Comparison of ENCODE assay signal across 35 cellular contexts in the genomic region with DNA sequence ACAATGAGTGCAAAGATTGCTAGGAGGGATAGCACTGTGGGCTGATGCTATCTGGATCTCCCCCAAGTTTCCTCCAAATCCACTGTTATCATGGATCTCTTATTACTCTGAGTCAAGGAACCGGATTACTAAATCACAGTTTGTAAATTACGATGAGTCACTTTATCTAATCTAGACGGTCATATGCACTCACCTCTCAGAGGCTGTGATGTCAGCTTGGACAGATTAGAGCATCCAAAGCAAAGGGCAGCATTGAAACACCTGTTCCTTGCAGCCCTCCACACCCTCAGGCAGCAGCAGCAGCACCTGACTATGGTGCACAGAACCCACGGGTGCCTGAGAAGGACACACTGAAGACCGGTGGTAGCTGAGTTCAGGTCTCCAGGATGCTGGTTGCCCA. TPM values are rescaled to one million over a fixed set of nuclear protein-coding genes. Genes with fewer than 3 reads are reported as not detected.
DNase-seq lines count a peak whose midpoint lies in the region; ATAC-seq, FAIRE-seq and TF ChIP-seq lines count a peak whose summit lies in the region.
"Had no signal": no experiment of that assay in that cellular context is flagged by ENCODE, and none has a peak within 500 bp of the region (broad histone marks: within the 10 kb centered on the region; RNA-seq: fewer than 3 reads in every experiment).

No MANE protein-coding gene starts in this region.

- no TSS peak for BruUV-seq in HepG2 (replicated peaks; lab: Mats Ljungman, UMichigan)

- peak; percentile 55 for ATAC-seq in activated T-helper 17 cell treated with anti-CD3 and anti-CD28 coated beads, Interleukin-2, amount 50 U/mL, for 72 hours (replicated peaks)
- ATAC-seq in HepG2 (no peak), HG03159 (IDR thresholded peaks at IDR 0.05; ENCODE audit: unreplicated experiment) (no peak)
- ATAC-seq: Panc1, T-cell had no signal

- no peak overlapping the region for H3K27ac Mint-ChIP-seq in activated T-helper 17 cell treated with anti-CD3 and anti-CD28 coated beads, Interleukin-2, amount 50 U/mL, for 72 hours
- H3K27ac Mint-ChIP-seq: activated CD4-positive, alpha-beta memory T cell treated with anti-CD3 and anti-CD28 coated beads for 36 hours; activated naive CD4-positive, alpha-beta T cell treated with anti-CD3 and anti-CD28 coated beads, Interleukin-2, amount 50 U/mL, for 24 hours; activated T-helper 2 cell treated with anti-CD3 and anti-CD28 coated beads, Interferon-gamma antibody, Interleukin-2, Interleukin-4, amounts not matched to agents 10 μg/mL and 5 μg/mL and 100 μg/mL, durations not matched to agents 14 hours and 24 hours and 36 hours; immature natural killer cell; nephron; T-cell had no signal

- intact Hi-C loops in HepG2 (cut with micrococcal nuclease; ENCODE audit: unreplicated experiment) = no loop called here

- no peak for TF ChIP-seq CTCF in HepG2 (CRISPR knock-in tag; IDR thresholded peaks at IDR 0.05)

- no peak for TF ChIP-seq POLR2A in HepG2 (IDR thresholded peaks at IDR 0.05; ENCODE audit: insufficient read depth in 1 of 2, low read depth in 2 of 2, low read length in 2 of 2)

- DNase-seq in GM23248 (peak; percentile 30), M059J (ENCODE audit: low read depth) (peak; percentile 34), HepG2 (ENCODE audit: low spot score) (no peak), AG20443 (ENCODE audit: low spot score) (no peak), NCI-H1417 (lab: John Stamatoyannopoulos, UW) (no peak), retina (no peak)
- DNase-seq: activated CD4-positive, alpha-beta memory T cell treated with anti-CD3 and anti-CD28 coated beads for 36 hours; activated CD4-positive, CD25-positive, alpha-beta regulatory T cell; activated CD8-positive, alpha-beta memory T cell treated with anti-CD3 and anti-CD28 coated beads, Interleukin-2, amount 50 U/mL, for 48 hours; anterior cingulate cortex; Calu3; DMS79 treated with DMSO at 0.1 percent for 48 hours; GF-D8; hypothalamus; immature natural killer cell; MM.1S; NCI-H1417 treated with DMSO at 0.1 percent for 48 hours; NCI-H2029 treated with DMSO at 0.1 percent for 48 hours; NK-92 treated with Interleukin-12 subunit alpha and Interleukin-12 subunit beta, amount 100 ng/mL, for 24 hours; SIG-M5; stimulated activated naive CD4-positive, alpha-beta T cell treated with Interleukin-2 at 50 U/mL for 16 hours; T-cell; testis had no signal

- WGBS in GM23248 (ENCODE audit: low coverage in 1 of 2, low lambda C conversion rate in 2 of 2, missing lambda C conversion rate in 2 of 2), 2 experiments = 50 to 51% methylated on average over 5 of the region's 5 CpGs
- WGBS in HepG2 (ENCODE audit: low lambda C conversion rate) = 95% methylated on average over 5 of the region's 5 CpGs

- no peak overlapping the region for H3K4me2 ChIP-seq in GM23248 (ENCODE audit: unreplicated experiment)
- no peak overlapping the region for H3K4me2 ChIP-seq in HepG2 (ENCODE audit: low read depth, low read length)

- no peak overlapping the region for H2AFZ ChIP-seq in GM23248
- H2AFZ ChIP-seq in HepG2 (ENCODE audit: low read length) = no peak overlapping the region

- H4K20me1 ChIP-seq in GM23248 (ENCODE audit: insufficient read depth) = no peaks in the 10 kb centered on the region
- H4K20me1 ChIP-seq in HepG2 (ENCODE audit: insufficient read depth, low read length) = no peaks in the 10 kb centered on the region

- H3K4me1 Mint-ChIP-seq in activated T-helper 17 cell treated with anti-CD3 and anti-CD28 coated beads, Interleukin-2, amount 50 U/mL, for 72 hours = peaks cover 4% of the 10 kb centered on the region
- H3K4me1 Mint-ChIP-seq: immature natural killer cell had no signal

- TF ChIP-seq EP300 in HepG2 (IDR thresholded peaks at IDR 0.05; ENCODE audit: low read depth in 2 of 2, low read length in 2 of 2) = no peak
- no peak for TF ChIP-seq EP300 in HepG2 (CRISPR knock-in tag; IDR thresholded peaks at IDR 0.05; ENCODE audit: borderline replicate concordance)

- H3K9me3 Mint-ChIP-seq in activated T-helper 17 cell treated with anti-CD3 and anti-CD28 coated beads, Interleukin-2, amount 50 U/mL, for 72 hours = no peaks in the 10 kb centered on the region
- H3K9me3 Mint-ChIP-seq: activated CD4-positive, alpha-beta memory T cell treated with anti-CD3 and anti-CD28 coated beads for 36 hours; activated naive CD4-positive, alpha-beta T cell treated with anti-CD3 and anti-CD28 coated beads, Interleukin-2, amount 50 U/mL, for 24 hours; immature natural killer cell; nephron; T-cell had no signal

- in situ Hi-C loops in GM23248 (cut with MboI) (no loop called here), HepG2 (cut with HindIII; ENCODE audit: extremely low pct_ligation_motif_present, low pct_unique_long_range_greater_than_20kb) (no loop called here)

- H3K27ac ChIP-seq in GM23248 = no peak overlapping the region
- H3K27ac ChIP-seq in HepG2 (ENCODE audit: extremely low read length, insufficient read depth, low read length) = no peak overlapping the region
- H3K27ac ChIP-seq: cardiac muscle cell, testis had no signal

- TF ChIP-seq RAD21 in HepG2 (CRISPR knock-in tag; IDR thresholded peaks at IDR 0.05) = no peak

- H3K4me3 Mint-ChIP-seq in activated T-helper 17 cell treated with anti-CD3 and anti-CD28 coated beads, Interleukin-2, amount 50 U/mL, for 72 hours = no peak overlapping the region
- H3K4me3 Mint-ChIP-seq: activated CD4-positive, alpha-beta memory T cell treated with anti-CD3 and anti-CD28 coated beads for 36 hours; activated naive CD4-positive, alpha-beta T cell treated with anti-CD3 and anti-CD28 coated beads, Interleukin-2, amount 50 U/mL, for 24 hours; immature natural killer cell; nephron; T-cell had no signal

- CTCF ChIA-PET in HepG2 (lab: Yijun Ruan, JAX; ENCODE audit: low intra/inter-chr PET ratio, low total read pairs) = interaction anchor here (0.7 kb wide), 1 partner anchor 109 kb away, joined by 3 read pairs; no protein-coding TSS in a partner anchor

- no peak for FAIRE-seq in HepG2 (lab: Jason Lieb, UNC)
- FAIRE-seq: colon, endothelial cell of umbilical vein had no signal

- POLR2A ChIA-PET in HepG2 (lab: Yijun Ruan, JAX) = interaction anchor here (2.5 kb wide), 1 partner anchor 33 kb away, joined by 5 read pairs; no protein-coding TSS in a partner anchor

- H3K4me3 ChIP-seq in GM23248 = no peak overlapping the region
- no peak overlapping the region for H3K4me3 ChIP-seq in HepG2 (replicated peaks in 1 of 3; ENCODE audit: insufficient read depth in 1 of 3, low read depth in 2 of 3, low read length in 3 of 3)
- H3K4me3 ChIP-seq: cardiac muscle cell, testis had no signal

- H3K27me3 Mint-ChIP-seq in activated T-helper 17 cell treated with anti-CD3 and anti-CD28 coated beads, Interleukin-2, amount 50 U/mL, for 72 hours = no peaks in the 10 kb centered on the region
- H3K27me3 Mint-ChIP-seq: activated naive CD4-positive, alpha-beta T cell treated with anti-CD3 and anti-CD28 coated beads, Interleukin-2, amount 50 U/mL, for 24 hours had no signal

- H3K9me2 ChIP-seq in GM23248 (ENCODE audit: insufficient read depth) = no peaks in the 10 kb centered on the region

- H3K4me1 ChIP-seq in GM23248 (ENCODE audit: insufficient read depth) (no peaks in the 10 kb centered on the region), HepG2 (ENCODE audit: insufficient read depth, low read length) (peaks cover 77% of the 10 kb centered on the region)
- H3K4me1 ChIP-seq: testis had no signal

- H3K36me3 ChIP-seq in GM23248 (ENCODE audit: low read depth) (no peaks in the 10 kb centered on the region), HepG2 (replicated peaks in 1 of 2; ENCODE audit: control insufficient read depth in 1 of 2, insufficient read depth in 2 of 2, low read length in 2 of 2) (no peaks in the 10 kb centered on the region)
- H3K36me3 ChIP-seq: cardiac muscle cell had no signal

- H3K9ac ChIP-seq in GM23248 (no peak overlapping the region), HepG2 (ENCODE audit: insufficient read depth, low read depth, low read length) (no peak overlapping the region)

- H3K9me3 ChIP-seq in GM23248 (ENCODE audit: low read depth) (no peaks in the 10 kb centered on the region), HepG2 (ENCODE audit: low read length) (no peaks in the 10 kb centered on the region)
- H3K9me3 ChIP-seq: testis had no signal

- H3K27me3 ChIP-seq in GM23248 (replicated peaks; ENCODE audit: insufficient read depth) = peaks cover 43% of the 10 kb centered on the region
- no peaks in the 10 kb centered on the region for H3K27me3 ChIP-seq in HepG2 (ENCODE audit: control insufficient read depth in 1 of 2, insufficient read depth in 2 of 2, low read length in 2 of 2)
- H3K27me3 ChIP-seq: cardiac muscle cell, testis had no signal

- no peaks in the 10 kb centered on the region for H3K36me3 Mint-ChIP-seq in activated T-helper 17 cell treated with anti-CD3 and anti-CD28 coated beads, Interleukin-2, amount 50 U/mL, for 72 hours (ENCODE audit: low read depth)
- H3K36me3 Mint-ChIP-seq: activated CD4-positive, alpha-beta memory T cell treated with anti-CD3 and anti-CD28 coated beads for 36 hours; activated naive CD4-positive, alpha-beta T cell treated with anti-CD3 and anti-CD28 coated beads, Interleukin-2, amount 50 U/mL, for 24 hours; immature natural killer cell; T-cell had no signal

- no peaks in the 10 kb centered on the region for H3F3A ChIP-seq in GM23248 (ENCODE audit: insufficient read depth)

- H3K79me2 ChIP-seq in GM23248 (ENCODE audit: insufficient read depth) (no peaks in the 10 kb centered on the region), HepG2 (ENCODE audit: insufficient read depth, low read length) (no peaks in the 10 kb centered on the region)

RNA-seq across cellular contexts. Expression of a gene that starts 14.0 kb away (rescaled TPM):
- 0.11 TPM in 1 of 2 replicates, not detected in the other for total RNA-seq in GM23248 (2014; rRNA removed; shearing (Covaris generic))
- polyA plus RNA-seq in GM23248 (2016; fragmentation: Nextera tagmentation; extraction: Ambion mirVana) (0.09 and 0.16 TPM in 2 replicates), HepG2 (2011; rRNA removed) (3.6 and 5.3 TPM in 2 replicates)
- total RNA-seq in M059J (2014; rRNA removed; shearing (Covaris generic)) = not detected in 2 replicates
- 10 to 100 TPM in 1 of 2 donors, 1 to 10 TPM in 1; 6.4 to 36.6 TPM for total RNA-seq in activated T-helper 17 cell treated with anti-CD3 and anti-CD28 coated beads, Interleukin-2, amount 50 U/mL, for 72 hours
- total RNA-seq in HepG2 (2016; rRNA removed; fragmentation: Illumina TruSeq; extraction: Trizol) = 1.8 and 1.9 TPM in 2 replicates
- 0.40 and 0.53 TPM in 2 replicates for total RNA-seq in HepG2 (2016; cell fraction: cytosol; rRNA removed; fragmentation: Illumina TruSeq; extraction: Trizol; ENCODE audit: low read depth)
- total RNA-seq in HepG2 (2016; cell fraction: insoluble cytoplasmic fraction; rRNA removed; fragmentation: Illumina TruSeq; extraction: Trizol) = 1.0 and 1.1 TPM in 2 replicates
- 0.65 and 2.2 TPM in 2 replicates for total RNA-seq in HepG2 (2016; cell fraction: membrane; rRNA removed; fragmentation: Illumina TruSeq; extraction: Trizol)
- 0.81 and 1.8 TPM in 2 replicates for total RNA-seq in HepG2 (2016; cell fraction: nucleus; rRNA removed; fragmentation: Illumina TruSeq; extraction: Trizol)
- 3.0 and 3.2 TPM in 2 replicates for polyA plus RNA-seq in HepG2 (2011; cell fraction: cytosol; rRNA removed)
- 8.2 and 10.5 TPM in 2 replicates for polyA plus RNA-seq in HepG2 (2011; cell fraction: nucleus; rRNA removed)
- 4.9 and 6.1 TPM in 2 replicates for polyA plus RNA-seq in HepG2 (2012)
- 0.52 and 0.81 TPM in 2 replicates for polyA plus RNA-seq in HepG2 (2016; cell fraction: cytosol; fragmentation: Illumina TruSeq; extraction: Trizol; ENCODE audit: low read depth)
- 2.3 and 2.6 TPM in 2 replicates for polyA plus RNA-seq in HepG2 (2016; cell fraction: insoluble cytoplasmic fraction; fragmentation: Illumina TruSeq; extraction: Trizol; ENCODE audit: low read depth)
- polyA plus RNA-seq in HepG2 (2016; cell fraction: membrane; fragmentation: Illumina TruSeq; extraction: Trizol; ENCODE audit: low read depth) = 1.4 TPM in 2 replicates
- polyA plus RNA-seq in HepG2 (2016; cell fraction: nucleus; fragmentation: Illumina TruSeq; extraction: Trizol; ENCODE audit: insufficient read depth, low read depth) = 3.4 and 4.0 TPM in 2 replicates
- 0.28 and 3.3 TPM in 2 replicates for polyA minus RNA-seq in HepG2 (2011; rRNA and poly(A)+ RNA removed; ENCODE audit: low replicate concordance)
- polyA minus RNA-seq in HepG2 (2011; cell fraction: cytosol; rRNA and poly(A)+ RNA removed) = 3.1 and 3.6 TPM in 2 replicates
- polyA minus RNA-seq in HepG2 (2011; cell fraction: nucleus; rRNA and poly(A)+ RNA removed) = 4.1 and 5.3 TPM in 2 replicates
- total RNA-seq: Calu3, cardiac muscle cell, endothelial cell of umbilical vein, glomerular endothelial cell, osteoblast, skeletal muscle tissue had no signal
- polyA plus RNA-seq: cardiac muscle cell, endothelial cell of umbilical vein had no signal

Comparison
In these comparisons a context has a peak if more than half of its experiments do, and no peak if none do; other contexts are left out.
1. DNase-seq: peak in GM23248 (single experiment) and M059J (single experiment); none in HepG2 (single experiment), AG20443 (single experiment), NCI-H1417 (0 of 3) and retina (single experiment).